In genomic region chr4:385934-386707, GRCh38 we compare ENCODE assay signal across 1 cellular context.
TF ChIP-seq lines count a peak whose summit lies in the region.

No MANE protein-coding gene starts in this region.

TF ChIP-seq in IMR-90, 13 proteins besides CTCF, POLR2A, EP300 and RAD21:
- TF ChIP-seq ELK1 (IDR thresholded peaks at IDR 0.05; ENCODE audit: borderline replicate concordance, low read depth, low read length) (no peak), USF2 (IDR thresholded peaks at IDR 0.05; ENCODE audit: low read depth, low read length) (no peak), RFX5 (IDR thresholded peaks at IDR 0.05; ENCODE audit: low read depth, low read length) (no peak), CEBPB (IDR thresholded peaks at IDR 0.05; ENCODE audit: low read depth, low read length) (no peak), CHD1 (IDR thresholded peaks at IDR 0.05; ENCODE audit: low read depth, low read length) (no peak), RCOR1 (IDR thresholded peaks at IDR 0.05; ENCODE audit: insufficient replicate concordance, low read length) (no peak), NFE2L2 (IDR thresholded peaks at IDR 0.05; ENCODE audit: low read depth, low read length) (no peak), MXI1 (IDR thresholded peaks at IDR 0.05; ENCODE audit: borderline replicate concordance, low read depth, low read length) (no peak), MAZ (IDR thresholded peaks at IDR 0.05; ENCODE audit: borderline replicate concordance, low read depth, low read length) (no peak), BHLHE40 (IDR thresholded peaks at IDR 0.05; ENCODE audit: low read depth, low read length) (no peak), FOS (IDR thresholded peaks at IDR 0.05; ENCODE audit: low read depth, low read length) (no peak)
